In genomic region chr6:135576055-135576454, GRCh38 we compare ENCODE assay signal across 13 cellular contexts.
DNase-seq lines count a peak whose midpoint lies in the region; ATAC-seq and TF ChIP-seq lines count a peak whose summit lies in the region.
"Had no signal": no experiment of that assay in that cellular context is flagged by ENCODE, and none has a peak within 500 bp of the region (broad histone marks: within the 10 kb centered on the region; RNA-seq: fewer than 3 reads in every experiment).

No MANE protein-coding gene starts in this region.

- H3K27ac ChIP-seq in Panc1 (ENCODE audit: low read length) (no peak overlapping the region), neural progenitor cell (no peak overlapping the region), left ventricle myocardium inferior (replicated peaks) (no peak overlapping the region)

- H3K79me2 ChIP-seq in neural progenitor cell (ENCODE audit: low read depth) = no peaks in the 10 kb centered on the region

- POLR2A ChIA-PET in Panc1 (lab: Charles Lee) = no interaction called here
- POLR2A ChIA-PET in naive thymus-derived CD8-positive, alpha-beta T cell (lab: Charles Lee) = no interaction called here

- intact Hi-C loops in Panc1 (cut with micrococcal nuclease; ENCODE audit: unreplicated experiment) = no loop called here
- intact Hi-C loops in left ventricle myocardium inferior (cut with micrococcal nuclease) = no loop called here

- DNase-seq in AG08395 (ENCODE audit: low spot score) (peak; percentile 43), GM04504 (ENCODE audit: low read depth) (peak; percentile 55), Panc1 (ENCODE audit: low read depth, low spot score) (peak; percentile 2), fibroblast of the aortic adventitia (ENCODE audit: low read depth) (peak; percentile 78), neural progenitor cell (ENCODE audit: low spot score) (no peak), left ventricle myocardium inferior (no peak), ACHN (no peak)
- DNase-seq in naive thymus-derived CD8-positive, alpha-beta T cell = no peak
- DNase-seq: DMS 273 treated with DMSO at 0.1 percent for 48 hours; occipital lobe; SK-N-SH; stimulated activated CD4-positive, alpha-beta T cell treated with anti-CD3 and anti-CD28 coated beads, Interleukin-2, amount 100 ng/mL, for 48 hours had no signal

- no peak for ATAC-seq in Panc1
- ATAC-seq in naive thymus-derived CD8-positive, alpha-beta T cell = no peak

- H3K9ac ChIP-seq in neural progenitor cell = no peak overlapping the region
- H3K9ac ChIP-seq: SK-N-SH had no signal

- H2AFZ ChIP-seq in neural progenitor cell (replicated peaks) = no peak overlapping the region

- BruUV-seq in Panc1 (replicated peaks; lab: Mats Ljungman, UMichigan) = no TSS peak

- no peaks in the 10 kb centered on the region for H4K20me1 ChIP-seq in neural progenitor cell (ENCODE audit: low read depth)

- no peaks in the 10 kb centered on the region for H3K27me3 ChIP-seq in Panc1 (ENCODE audit: control insufficient read depth, insufficient read depth, low read length)
- H3K27me3 ChIP-seq in neural progenitor cell = no peaks in the 10 kb centered on the region
- no peaks in the 10 kb centered on the region for H3K27me3 ChIP-seq in left ventricle myocardium inferior (ENCODE audit: low read depth)

- no peak overlapping the region for H3K4me3 Mint-ChIP-seq in neural progenitor cell
- H3K4me3 Mint-ChIP-seq in naive thymus-derived CD8-positive, alpha-beta T cell = no peak overlapping the region
- H3K4me3 Mint-ChIP-seq: IgD-negative memory B cell had no signal

- H3K36me3 Mint-ChIP-seq in neural progenitor cell = no peaks in the 10 kb centered on the region
- no peaks in the 10 kb centered on the region for H3K36me3 Mint-ChIP-seq in naive thymus-derived CD8-positive, alpha-beta T cell
- H3K36me3 Mint-ChIP-seq: IgD-negative memory B cell had no signal

- no peaks in the 10 kb centered on the region for H3K9me3 Mint-ChIP-seq in neural progenitor cell
- no peaks in the 10 kb centered on the region for H3K9me3 Mint-ChIP-seq in naive thymus-derived CD8-positive, alpha-beta T cell
- H3K9me3 Mint-ChIP-seq: IgD-negative memory B cell had no signal

- H3K4me3 ChIP-seq in Panc1 (ENCODE audit: low read depth in 2 of 2, low read length in 2 of 2) (no peak overlapping the region), fibroblast of the aortic adventitia (ENCODE audit: low read depth, low read length) (no peak overlapping the region), neural progenitor cell (no peak overlapping the region), left ventricle myocardium inferior (no peak overlapping the region)

- no peaks in the 10 kb centered on the region for H3F3A ChIP-seq in neural progenitor cell (ENCODE audit: low read depth)

- H3K4me1 ChIP-seq in Panc1 (ENCODE audit: control insufficient read depth, insufficient read depth, low read length) (no peaks in the 10 kb centered on the region), neural progenitor cell (peaks cover 7% of the 10 kb centered on the region), left ventricle myocardium inferior (no peaks in the 10 kb centered on the region)

- H3K27ac Mint-ChIP-seq in neural progenitor cell = no peak overlapping the region
- H3K27ac Mint-ChIP-seq in naive thymus-derived CD8-positive, alpha-beta T cell = peak overlapping the region in 1 of 10 donors; percentile 17
- H3K27ac Mint-ChIP-seq: IgD-negative memory B cell had no signal

- H3K36me3 ChIP-seq in Panc1 (ENCODE audit: control insufficient read depth, insufficient read depth, low read length) (no peaks in the 10 kb centered on the region), neural progenitor cell (no peaks in the 10 kb centered on the region), left ventricle myocardium inferior (no peaks in the 10 kb centered on the region)

- no peaks in the 10 kb centered on the region for H3K4me1 Mint-ChIP-seq in neural progenitor cell
- H3K4me1 Mint-ChIP-seq in naive thymus-derived CD8-positive, alpha-beta T cell = peaks cover 0 to 11% (median 7%) of the 10 kb centered on the region in 4 donors

- in situ Hi-C loops in Panc1 (cut with HindIII; ENCODE audit: low pct_unique_long_range_greater_than_20kb, low sequenced_read_pairs) (no loop called here), ACHN (cut with HindIII; ENCODE audit: low pct_ligation_motif_present, low pct_unique_long_range_greater_than_20kb, low sequenced_read_pairs) (no loop called here)

- CTCF ChIA-PET in Panc1 (lab: Charles Lee) = no interaction called here

- H3K4me2 ChIP-seq in neural progenitor cell = no peak overlapping the region
- H3K4me2 ChIP-seq: SK-N-SH had no signal

- no peaks in the 10 kb centered on the region for H3K27me3 Mint-ChIP-seq in neural progenitor cell (ENCODE audit: insufficient read depth, low read depth)
- no peaks in the 10 kb centered on the region for H3K27me3 Mint-ChIP-seq in naive thymus-derived CD8-positive, alpha-beta T cell

- TF ChIP-seq CTCF in Panc1 (IDR thresholded peaks at IDR 0.05) = no peak
- TF ChIP-seq CTCF in fibroblast of the aortic adventitia (IDR thresholded peaks at IDR 0.05; ENCODE audit: insufficient read depth, low read length) = no peak
- TF ChIP-seq CTCF in neural progenitor cell (IDR thresholded peaks at IDR 0.05) = no peak
- TF ChIP-seq CTCF in left ventricle myocardium inferior (IDR thresholded peaks at IDR 0.05; ENCODE audit: borderline replicate concordance) = no peak

- H3K9me3 ChIP-seq in Panc1 (ENCODE audit: control insufficient read depth, insufficient read depth, low read depth, low read length) (no peaks in the 10 kb centered on the region), neural progenitor cell (ENCODE audit: low read depth) (no peaks in the 10 kb centered on the region), left ventricle myocardium inferior (replicated peaks) (peaks cover 6% of the 10 kb centered on the region)
- H3K9me3 ChIP-seq: SK-N-SH had no signal

Comparison
In these comparisons a context has a peak if more than half of its experiments do, and no peak if none do; other contexts are left out.
1. DNase-seq: peak in AG08395 (single experiment), GM04504 (single experiment), Panc1 (single experiment) and fibroblast of the aortic adventitia (single experiment); none in neural progenitor cell (single experiment), naive thymus-derived CD8-positive, alpha-beta T cell (0 of 10), left ventricle myocardium inferior (single experiment) and ACHN (single experiment).